In the genomic region with DNA sequence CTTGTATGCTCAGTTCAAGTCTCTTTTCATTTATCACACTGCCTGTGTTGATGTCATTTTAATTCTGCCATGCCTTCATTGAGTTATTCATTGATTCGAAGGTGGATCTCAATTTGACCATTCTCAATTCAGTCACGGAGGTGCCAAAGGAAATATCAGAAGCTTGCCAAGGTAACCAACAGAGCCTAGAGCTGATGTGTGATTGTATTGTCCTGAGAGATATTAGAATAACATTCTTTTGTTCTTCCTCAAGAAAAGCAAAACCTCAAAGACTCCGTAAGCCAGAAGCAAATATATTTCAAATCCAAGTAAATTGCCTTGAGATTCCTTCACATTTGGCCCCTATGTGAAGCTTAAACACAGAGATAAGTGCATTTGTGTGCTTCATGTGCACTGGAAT, we compare ENCODE assay signal across 17 cellular contexts.
"Had no signal": no experiment of that assay in that cellular context is flagged by ENCODE, and none has a peak within 500 bp of the region (broad histone marks: within the 10 kb centered on the region; RNA-seq: fewer than 3 reads in every experiment).

No MANE protein-coding gene starts in this region.

- ATAC-seq: left colon, psoas muscle had no signal

- H3K4me3 ChIP-seq: colonic mucosa, dorsolateral prefrontal cortex, psoas muscle, right atrium auricular region, suprapubic skin, thyroid gland, uterus had no signal

- DNase-seq: colonic mucosa; dorsolateral prefrontal cortex; effector CD8-positive, alpha-beta T cell; glutamatergic neuron; immature natural killer cell; left colon; mesendoderm; naive B cell; occipital lobe; psoas muscle; small intestine; stimulated activated CD4-positive, alpha-beta T cell treated with anti-CD3 and anti-CD28 coated beads, Interleukin-2, amount 100 ng/mL, for 48 hours; stimulated activated naive CD4-positive, alpha-beta T cell treated with Interleukin-2 at 50 U/mL for 16 hours; uterus had no signal

- H3K27ac ChIP-seq: colonic mucosa, dorsolateral prefrontal cortex, psoas muscle, right atrium auricular region, suprapubic skin, thyroid gland, uterus had no signal
